Comparison of ENCODE assay signal across 8 cellular contexts in genomic region chr14:90491221-90491867, GRCh38.
DNase-seq lines count a peak whose midpoint lies in the region; ATAC-seq and TF ChIP-seq lines count a peak whose summit lies in the region.

No MANE protein-coding gene starts in this region.

- no peak for TF ChIP-seq EP300 in gastroesophageal sphincter (IDR thresholded peaks at IDR 0.05)

- TF ChIP-seq POLR2A in gastroesophageal sphincter (IDR thresholded peaks at IDR 0.05): no peak

- ATAC-seq in gastroesophageal sphincter: peak; percentile 65
- ATAC-seq in HG03469 (IDR thresholded peaks at IDR 0.05; ENCODE audit: unreplicated experiment): no peak
- ATAC-seq in HG03159 (IDR thresholded peaks at IDR 0.05; ENCODE audit: unreplicated experiment): no peak
- ATAC-seq in HG03095 (IDR thresholded peaks at IDR 0.05; ENCODE audit: unreplicated experiment): no peak

- H3K9me3 ChIP-seq in NT2/D1 (ENCODE audit: insufficient read depth, low read length) (no peaks in the 10 kb centered on the region), gastroesophageal sphincter (no peaks in the 10 kb centered on the region)

- H3K4me3 ChIP-seq in NT2/D1 (ENCODE audit: insufficient read length, low read depth): no peak overlapping the region
- H3K4me3 ChIP-seq in gastroesophageal sphincter: no peak overlapping the region

- H3K27ac ChIP-seq in gastroesophageal sphincter: peak overlapping the region in 2 of 4 donors; percentile 22 to 51

- 27 to 58% methylated on average over 2 to 4 of the region's 9 CpGs for WGBS in gastroesophageal sphincter (ENCODE audit: low coverage in 1 of 2), 2 donors

- H3K4me1 ChIP-seq in NT2/D1 (ENCODE audit: insufficient read depth, insufficient read length) (peaks cover 10% of the 10 kb centered on the region), gastroesophageal sphincter (peaks cover 0 to 33% (median 15%) of the 10 kb centered on the region in 3 donors)

- H3K9ac ChIP-seq in NT2/D1 (ENCODE audit: insufficient read length, low read depth): peak overlapping the region; percentile 51

- peak; percentile 25 for DNase-seq in AG20443 (ENCODE audit: low spot score)
- DNase-seq in NT2/D1 (ENCODE audit: low read depth, low spot score): no peak
- DNase-seq in occipital lobe (lab: John Stamatoyannopoulos, UW): peak; percentile 92
- DNase-seq in OCI-M2 (lab: John Stamatoyannopoulos, UW; ENCODE audit: unreplicated experiment): no peak

- H3K27me3 ChIP-seq in NT2/D1 (ENCODE audit: insufficient read depth, insufficient read length) (no peaks in the 10 kb centered on the region), gastroesophageal sphincter (no peaks in the 10 kb centered on the region)

- TF ChIP-seq CTCF in gastroesophageal sphincter (IDR thresholded peaks at IDR 0.05): no peak

- H3K36me3 ChIP-seq in NT2/D1 (ENCODE audit: insufficient read depth, insufficient read length, low read length) (no peaks in the 10 kb centered on the region), gastroesophageal sphincter (no peaks in the 10 kb centered on the region)

Comparison
In these comparisons a context has a peak if more than half of its experiments do, and no peak if none do; other contexts are left out.
1. DNase-seq: peak in AG20443 (single experiment) and occipital lobe (single experiment); none in NT2/D1 (single experiment) and OCI-M2 (single experiment).